Comparison of ENCODE assay signal across 8 cellular contexts in genomic region chr12:12265571-12266388, GRCh38. TPM values are rescaled to one million over a fixed set of nuclear protein-coding genes. Genes with fewer than 3 reads are reported as not detected.
A peak's percentile ranks its signal among the peaks of the same experiment; 100 is the strongest.
DNase-seq lines count a peak whose midpoint lies in the region; ATAC-seq and TF ChIP-seq lines count a peak whose summit lies in the region.

No MANE protein-coding gene starts in this region.

- no peaks in the 10 kb centered on the region for H3K9me3 Mint-ChIP-seq in immature natural killer cell

- peak overlapping the region in 19 of 21 experiments; percentile 74 to 100 (median 99) for H3K27ac ChIP-seq in skin epidermis

- in situ Hi-C loops in astrocyte of the spinal cord (cut with HindIII; ENCODE audit: low sequenced_read_pairs), result no loop called here

- H3K4me3 ChIP-seq in astrocyte of the spinal cord (ENCODE audit: low read depth, low read length) (peak overlapping the region; percentile 88), skin epidermis (peak overlapping the region; percentile 42 to 80 (median 64))

- peak overlapping the region; percentile 71 to 86 (median 80) for H3K4me3 Mint-ChIP-seq in immature natural killer cell

- peaks cover 22 to 37% (median 25%) of the 10 kb centered on the region in 3 donors for H3K27me3 Mint-ChIP-seq in immature natural killer cell (ENCODE audit: low read depth in 3 of 3)

- DNase-seq in NCI-H1092 treated with DMSO at 0.1 percent for 48 hours (lab: John Stamatoyannopoulos, UW) (peak; percentile 60), NCI-H1092 (lab: John Stamatoyannopoulos, UW) (no peak), NCI-H146 (lab: John Stamatoyannopoulos, UW) (peak; percentile 64), astrocyte of the spinal cord (ENCODE audit: low read depth, low spot score) (peak; percentile 60), immature natural killer cell (no peak), MV-4-11 (lab: John Stamatoyannopoulos, UW) (no peak)

- peaks cover 15 to 21% of the 10 kb centered on the region in 2 donors for H3K4me1 Mint-ChIP-seq in immature natural killer cell

- no peaks in the 10 kb centered on the region for H3K36me3 Mint-ChIP-seq in immature natural killer cell

- ATAC-seq in GM19467 (IDR thresholded peaks at IDR 0.05; ENCODE audit: unreplicated experiment), result no peak

- H3K27ac Mint-ChIP-seq in immature natural killer cell, result no peak overlapping the region

- no peak for TF ChIP-seq CTCF in astrocyte of the spinal cord (IDR thresholded peaks at IDR 0.05; ENCODE audit: low read depth, low read length)

RNA-seq across cellular contexts. Expression of gene LRP6, which starts 1.1 kb away (rescaled TPM):
- not detected for polyA plus RNA-seq in immature natural killer cell

Comparison
In these comparisons a context has a peak if more than half of its experiments do, and no peak if none do; other contexts are left out.
1. DNase-seq: peak in NCI-H1092 treated with DMSO at 0.1 percent for 48 hours (single experiment), NCI-H146 (single experiment) and astrocyte of the spinal cord (single experiment); none in NCI-H1092 (single experiment), immature natural killer cell (0 of 3) and MV-4-11 (single experiment).